10 cellular contexts compared by ENCODE assay signal in genomic region chr2:60560734-60561649, GRCh38. TPM values are rescaled to one million over a fixed set of nuclear protein-coding genes. Genes with fewer than 3 reads are reported as not detected.
DNase-seq lines count a peak whose midpoint lies in the region; ATAC-seq and TF ChIP-seq lines count a peak whose summit lies in the region.
"Had no signal": no experiment of that assay in that cellular context is flagged by ENCODE, and none has a peak within 500 bp of the region (broad histone marks: within the 10 kb centered on the region; RNA-seq: fewer than 3 reads in every experiment).

No MANE protein-coding gene starts in this region.

- WGBS in lung, 2 donors: 76% methylated on average over 5 of the region's 5 CpGs

- H3K4me1 ChIP-seq in ascending aorta (no peaks in the 10 kb centered on the region), lung (ENCODE audit: control insufficient read depth in 2 of 2, insufficient read depth in 2 of 2, low read length in 2 of 2) (peaks cover 0 to 3% of the 10 kb centered on the region in 2 donors)

- ATAC-seq in GM21360 (IDR thresholded peaks at IDR 0.05; ENCODE audit: unreplicated experiment) (peak; percentile 39), lung (ENCODE audit: insufficient read depth, low FRiP score) (peak; percentile 67)

- no peaks in the 10 kb centered on the region for H3K36me3 ChIP-seq in ascending aorta
- H3K36me3 ChIP-seq in lung (ENCODE audit: control insufficient read depth in 2 of 2, insufficient read depth in 2 of 2, low read length in 2 of 2): no peaks in the 10 kb centered on the region
- H3K36me3 ChIP-seq: BLaER1 had no signal

- H3K4me3 ChIP-seq in ascending aorta (no peak overlapping the region), lung (no peak overlapping the region)
- H3K4me3 ChIP-seq: BLaER1, skin epidermis had no signal

- H3K27ac ChIP-seq in ascending aorta (no peak overlapping the region), lung (ENCODE audit: low read depth in 1 of 2, low read length in 1 of 2) (no peak overlapping the region)
- H3K27ac ChIP-seq: BLaER1, skin epidermis had no signal

- H3K27me3 ChIP-seq in ascending aorta: no peaks in the 10 kb centered on the region
- H3K27me3 ChIP-seq in lung (ENCODE audit: control insufficient read depth, insufficient read depth): no peaks in the 10 kb centered on the region
- H3K27me3 ChIP-seq: BLaER1 had no signal

- TF ChIP-seq CTCF in ascending aorta (IDR thresholded peaks at IDR 0.05) (peak in 2 of 3 experiments; percentile 10 to 12), lung (IDR thresholded peaks at IDR 0.05; ENCODE audit: control extremely low read depth, extremely low read depth) (peak; percentile 20)

- intact Hi-C loops in ascending aorta (cut with DNase I): no loop called here

- peak; percentile 10 for DNase-seq in NCI-H1092 treated with DMSO at 0.1 percent for 48 hours (lab: John Stamatoyannopoulos, UW)
- no peak for DNase-seq in NCI-H1092 (lab: John Stamatoyannopoulos, UW)
- peak; percentile 64 to 81 for DNase-seq in Kasumi-1 (lab: John Stamatoyannopoulos, UW)
- DNase-seq in ascending aorta (ENCODE audit: low spot score in 2 of 2): no peak
- no peak for DNase-seq in lung (ENCODE audit: low spot score)
- DNase-seq in foreskin melanocyte: no peak
- no peak for DNase-seq in globus pallidus (ENCODE audit: low spot score)

- H3K9me3 ChIP-seq in ascending aorta: no peaks in the 10 kb centered on the region
- H3K9me3 ChIP-seq in lung (ENCODE audit: control insufficient read depth in 2 of 2, insufficient read depth in 1 of 2, low read length in 1 of 2): no peaks in the 10 kb centered on the region
- H3K9me3 ChIP-seq: BLaER1 had no signal

RNA-seq across cellular contexts. Expression of gene BCL11A, which starts 7.5 kb away (rescaled TPM):
- total RNA-seq in ascending aorta (0.11 TPM), lung (10 to 100 TPM in 1 of 2 donors, 1 to 10 TPM in 1; 7.6 to 21.1 TPM)
- polyA plus RNA-seq in lung: 1 to 10 TPM; 1.5 to 1.8 TPM

Comparison
In these comparisons a context has a peak if more than half of its experiments do, and no peak if none do; other contexts are left out.
1. DNase-seq: peak in NCI-H1092 treated with DMSO at 0.1 percent for 48 hours (single experiment) and Kasumi-1 (2 of 2); none in NCI-H1092 (single experiment), ascending aorta (0 of 2), lung (single experiment), foreskin melanocyte (single experiment) and globus pallidus (single experiment).